ENCODE assay signal across 1 cellular context in the genomic region with DNA sequence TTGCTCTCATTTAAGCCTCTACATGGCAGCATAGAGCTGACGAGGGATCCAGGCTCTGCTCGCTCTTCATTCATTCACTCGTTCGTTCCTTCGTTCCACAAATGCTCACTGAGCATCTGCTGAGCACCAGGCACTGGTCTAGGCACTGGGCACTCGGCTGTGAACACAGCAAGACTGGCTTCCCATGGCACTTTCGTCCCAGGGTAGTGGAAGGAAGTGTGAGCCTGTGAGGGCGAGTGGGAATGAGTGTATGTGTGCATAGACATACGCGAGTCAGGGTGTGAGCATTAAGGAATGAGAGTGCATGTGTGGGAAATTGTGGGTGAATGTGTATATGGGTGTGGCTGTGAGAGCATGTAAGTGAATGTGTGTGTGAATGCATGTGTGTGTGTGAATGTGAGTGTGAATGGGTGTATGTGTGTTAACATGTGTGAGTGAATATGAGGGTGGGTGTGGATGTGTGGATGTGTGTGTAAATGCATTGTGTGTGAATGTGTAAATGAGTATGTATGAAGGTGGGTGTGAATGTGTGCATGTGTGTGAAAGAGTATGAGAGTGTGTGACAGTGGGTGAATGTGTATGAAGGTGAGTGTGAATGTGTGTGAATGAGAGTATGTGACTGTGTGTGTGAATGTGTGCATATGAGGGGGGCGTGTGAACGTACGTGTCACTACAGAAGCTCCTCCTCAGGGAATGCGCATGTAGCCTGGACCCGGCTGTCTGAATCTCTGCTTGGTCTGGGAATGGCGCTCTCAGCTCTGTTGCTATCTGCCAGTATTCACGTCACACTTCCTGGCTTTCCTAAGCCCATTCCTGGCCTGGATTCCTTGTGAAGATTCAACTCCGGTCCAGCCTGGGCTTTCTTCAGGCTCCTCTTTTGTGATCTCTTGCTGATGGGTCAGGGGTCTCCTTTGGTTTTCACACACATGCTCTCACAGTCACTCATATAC.
TF ChIP-seq lines count a peak whose summit lies in the region.

No MANE protein-coding gene starts in this region.

TF ChIP-seq in GM12878, 131 proteins besides CTCF, POLR2A, EP300 and RAD21 (continued from another document):
- TF ChIP-seq BCL3 (IDR thresholded peaks at IDR 0.05; ENCODE audit: borderline replicate concordance, insufficient read depth, low read depth, low read length, poor library complexity, severe bottlenecking): peak; percentile 61
